1 cellular context compared by ENCODE assay signal in the genomic region with DNA sequence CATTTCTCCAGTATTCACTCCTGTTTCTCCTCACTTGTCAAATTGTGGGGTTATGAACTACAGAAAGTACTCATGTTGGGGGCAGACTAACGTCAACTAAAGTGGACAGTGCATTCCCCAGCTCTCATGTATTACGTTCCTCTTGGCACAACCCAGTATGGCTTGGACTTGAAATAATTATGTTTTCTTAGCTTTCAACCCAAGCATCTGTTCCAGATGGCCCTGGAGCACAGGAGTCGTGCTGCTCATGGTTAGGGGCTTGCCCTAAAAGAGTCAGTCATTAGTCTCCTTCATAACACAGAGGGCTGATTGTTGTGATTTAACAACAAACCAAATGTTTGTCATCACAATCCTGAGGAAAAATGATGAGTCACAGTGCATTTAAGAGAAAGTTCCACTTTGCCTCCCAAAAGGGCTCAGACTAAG.
TF ChIP-seq lines count a peak whose summit lies in the region.

No MANE protein-coding gene starts in this region.

TF ChIP-seq in IMR-90, 13 proteins besides CTCF, POLR2A, EP300 and RAD21:
- TF ChIP-seq NFE2L2 (IDR thresholded peaks at IDR 0.05; ENCODE audit: low read depth, low read length) (peak; percentile 70), CEBPB (IDR thresholded peaks at IDR 0.05; ENCODE audit: low read depth, low read length) (no peak)
